1 cellular context compared by ENCODE assay signal in the genomic region with DNA sequence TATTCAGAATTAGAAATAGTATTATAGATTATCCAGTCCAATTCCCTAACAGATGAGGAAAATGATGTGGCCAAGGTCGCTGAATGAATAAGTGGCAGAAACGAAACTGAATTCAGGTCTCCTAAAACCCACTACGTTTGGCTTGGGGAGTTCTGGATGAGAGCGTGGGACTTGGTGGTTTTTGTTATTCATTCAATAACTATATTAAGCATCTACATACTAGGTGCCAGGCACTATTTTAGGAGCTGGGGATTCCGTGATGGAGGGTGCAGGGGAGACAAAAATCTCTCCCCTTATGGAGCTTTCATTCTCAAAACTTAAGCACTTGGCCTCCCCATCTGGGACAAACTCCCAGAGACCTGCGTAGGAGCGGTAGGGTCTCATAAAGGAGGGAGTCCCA.
TF ChIP-seq lines count a peak whose summit lies in the region.

No MANE protein-coding gene starts in this region.

TF ChIP-seq in HEK293, 187 proteins besides CTCF, POLR2A, EP300 and RAD21 (continued from another document):
- TF ChIP-seq, protein P1, sequence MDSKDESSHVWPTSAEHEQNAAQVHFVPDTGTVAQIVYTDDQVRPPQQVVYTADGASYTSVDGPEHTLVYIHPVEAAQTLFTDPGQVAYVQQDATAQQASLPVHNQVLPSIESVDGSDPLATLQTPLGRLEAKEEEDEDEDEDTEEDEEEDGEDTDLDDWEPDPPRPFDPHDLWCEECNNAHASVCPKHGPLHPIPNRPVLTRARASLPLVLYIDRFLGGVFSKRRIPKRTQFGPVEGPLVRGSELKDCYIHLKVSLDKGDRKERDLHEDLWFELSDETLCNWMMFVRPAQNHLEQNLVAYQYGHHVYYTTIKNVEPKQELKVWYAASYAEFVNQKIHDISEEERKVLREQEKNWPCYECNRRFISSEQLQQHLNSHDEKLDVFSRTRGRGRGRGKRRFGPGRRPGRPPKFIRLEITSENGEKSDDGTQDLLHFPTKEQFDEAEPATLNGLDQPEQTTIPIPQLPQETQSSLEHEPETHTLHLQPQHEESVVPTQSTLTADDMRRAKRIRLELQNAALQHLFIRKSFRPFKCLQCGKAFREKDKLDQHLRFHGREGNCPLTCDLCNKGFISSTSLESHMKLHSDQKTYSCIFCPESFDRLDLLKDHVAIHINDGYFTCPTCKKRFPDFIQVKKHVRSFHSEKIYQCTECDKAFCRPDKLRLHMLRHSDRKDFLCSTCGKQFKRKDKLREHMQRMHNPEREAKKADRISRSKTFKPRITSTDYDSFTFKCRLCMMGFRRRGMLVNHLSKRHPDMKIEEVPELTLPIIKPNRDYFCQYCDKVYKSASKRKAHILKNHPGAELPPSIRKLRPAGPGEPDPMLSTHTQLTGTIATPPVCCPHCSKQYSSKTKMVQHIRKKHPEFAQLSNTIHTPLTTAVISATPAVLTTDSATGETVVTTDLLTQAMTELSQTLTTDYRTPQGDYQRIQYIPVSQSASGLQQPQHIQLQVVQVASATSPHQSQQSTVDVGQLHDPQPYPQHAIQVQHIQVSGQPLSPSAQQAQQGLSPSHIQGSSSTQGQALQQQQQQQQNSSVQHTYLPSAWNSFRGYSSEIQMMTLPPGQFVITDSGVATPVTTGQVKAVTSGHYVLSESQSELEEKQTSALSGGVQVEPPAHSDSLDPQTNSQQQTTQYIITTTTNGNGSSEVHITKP (tag by site-specific recombination; IDR thresholded peaks at IDR 0.05) = no peak
- TF ChIP-seq ZNF830 (tag by site-specific recombination; IDR thresholded peaks at IDR 0.05; ENCODE audit: low read depth) = no peak
